In genomic region chr2:33250417-33251029, GRCh38 we compare ENCODE assay signal across 23 cellular contexts.
"Had no signal": no experiment of that assay in that cellular context is flagged by ENCODE, and none has a peak within 500 bp of the region (broad histone marks: within the 10 kb centered on the region; RNA-seq: fewer than 3 reads in every experiment).

No MANE protein-coding gene starts in this region.

- H3K27me3 ChIP-seq: body of pancreas, foreskin keratinocyte, thyroid gland had no signal

- H3K27me3 Mint-ChIP-seq: dendritic cell treated with granulocyte-macrophage colony-stimulating factor and Interleukin-4, amounts not matched to agents 40 ng/mL and 50 ng/mL, for 4 days had no signal

- ATAC-seq: activated T-cell treated with anti-CD3 and anti-CD28 coated beads, Interleukin-2, amount 50 U/mL, for 4 hours; body of pancreas; foreskin keratinocyte; sciatic nerve had no signal

- H3K36me3 Mint-ChIP-seq: activated naive CD8-positive, alpha-beta T cell treated with anti-CD3 and anti-CD28 coated beads, Interleukin-2, amount 10 ng/mL, durations not matched to agents 7 days and 5 days had no signal

- H3K9me3 ChIP-seq: body of pancreas, thyroid gland had no signal

- DNase-seq: activated CD4-positive, alpha-beta T cell treated with anti-CD3 and anti-CD28 coated beads, Interleukin-2, amount 50 U/mL, for 48 hours; activated CD8-positive, alpha-beta memory T cell treated with anti-CD3 and anti-CD28 coated beads, Interleukin-2, amount 50 U/mL, for 48 hours; activated effector memory CD4-positive, alpha-beta T cell treated with Interleukin-2 at 50 U/mL for 16 hours; activated naive CD4-positive, alpha-beta T cell treated with anti-CD3 and anti-CD28 coated beads for 36 hours; activated naive CD8-positive, alpha-beta T cell treated with anti-CD3 and anti-CD28 coated beads, Interleukin-2, amount 10 ng/mL, durations not matched to agents 7 days and 5 days; activated T-cell treated with anti-CD3 and anti-CD28 coated beads, Interleukin-2, amount 50 U/mL, for 4 hours; amygdala; body of pancreas; effector CD4-positive, alpha-beta T cell; foreskin keratinocyte; kidney; midbrain; occipital lobe; posterior cingulate gyrus; small intestine; stimulated activated CD8-positive, alpha-beta memory T cell treated with anti-CD3 and anti-CD28 coated beads, Interleukin-4, amount 100 ng/mL, for 48 hours; stimulated activated naive CD4-positive, alpha-beta T cell; T-helper 9 cell; thyroid gland had no signal

- H3K27ac ChIP-seq: body of pancreas, foreskin keratinocyte, thyroid gland had no signal

- H3K36me3 ChIP-seq: thyroid gland had no signal

- H3K4me3 Mint-ChIP-seq: activated naive CD4-positive, alpha-beta T cell treated with anti-CD3 and anti-CD28 coated beads for 36 hours; activated naive CD8-positive, alpha-beta T cell treated with anti-CD3 and anti-CD28 coated beads, Interleukin-2, amount 10 ng/mL, durations not matched to agents 7 days and 5 days; activated T-cell treated with anti-CD3 and anti-CD28 coated beads, Interleukin-2, amount 50 U/mL, for 4 hours; dendritic cell treated with granulocyte-macrophage colony-stimulating factor and Interleukin-4, amounts not matched to agents 40 ng/mL and 50 ng/mL, for 4 days; nephron had no signal

- H3K9me3 Mint-ChIP-seq: activated naive CD4-positive, alpha-beta T cell treated with anti-CD3 and anti-CD28 coated beads for 36 hours; activated naive CD8-positive, alpha-beta T cell treated with anti-CD3 and anti-CD28 coated beads, Interleukin-2, amount 10 ng/mL, durations not matched to agents 7 days and 5 days; activated T-cell treated with anti-CD3 and anti-CD28 coated beads, Interleukin-2, amount 50 U/mL, for 4 hours; dendritic cell treated with granulocyte-macrophage colony-stimulating factor and Interleukin-4, amounts not matched to agents 40 ng/mL and 50 ng/mL, for 4 days; nephron had no signal

- H3K4me1 Mint-ChIP-seq: activated naive CD8-positive, alpha-beta T cell treated with anti-CD3 and anti-CD28 coated beads, Interleukin-2, amount 10 ng/mL, durations not matched to agents 7 days and 5 days had no signal

- H3K4me1 ChIP-seq: body of pancreas, foreskin keratinocyte had no signal

- H3K4me3 ChIP-seq: body of pancreas, lung, thyroid gland had no signal

- H3K27ac Mint-ChIP-seq: activated naive CD4-positive, alpha-beta T cell treated with anti-CD3 and anti-CD28 coated beads for 36 hours; activated naive CD8-positive, alpha-beta T cell treated with anti-CD3 and anti-CD28 coated beads, Interleukin-2, amount 10 ng/mL, durations not matched to agents 7 days and 5 days; dendritic cell treated with granulocyte-macrophage colony-stimulating factor and Interleukin-4, amounts not matched to agents 40 ng/mL and 50 ng/mL, for 4 days; nephron had no signal
